Comparison of ENCODE assay signal across 1 cellular context in the genomic region with DNA sequence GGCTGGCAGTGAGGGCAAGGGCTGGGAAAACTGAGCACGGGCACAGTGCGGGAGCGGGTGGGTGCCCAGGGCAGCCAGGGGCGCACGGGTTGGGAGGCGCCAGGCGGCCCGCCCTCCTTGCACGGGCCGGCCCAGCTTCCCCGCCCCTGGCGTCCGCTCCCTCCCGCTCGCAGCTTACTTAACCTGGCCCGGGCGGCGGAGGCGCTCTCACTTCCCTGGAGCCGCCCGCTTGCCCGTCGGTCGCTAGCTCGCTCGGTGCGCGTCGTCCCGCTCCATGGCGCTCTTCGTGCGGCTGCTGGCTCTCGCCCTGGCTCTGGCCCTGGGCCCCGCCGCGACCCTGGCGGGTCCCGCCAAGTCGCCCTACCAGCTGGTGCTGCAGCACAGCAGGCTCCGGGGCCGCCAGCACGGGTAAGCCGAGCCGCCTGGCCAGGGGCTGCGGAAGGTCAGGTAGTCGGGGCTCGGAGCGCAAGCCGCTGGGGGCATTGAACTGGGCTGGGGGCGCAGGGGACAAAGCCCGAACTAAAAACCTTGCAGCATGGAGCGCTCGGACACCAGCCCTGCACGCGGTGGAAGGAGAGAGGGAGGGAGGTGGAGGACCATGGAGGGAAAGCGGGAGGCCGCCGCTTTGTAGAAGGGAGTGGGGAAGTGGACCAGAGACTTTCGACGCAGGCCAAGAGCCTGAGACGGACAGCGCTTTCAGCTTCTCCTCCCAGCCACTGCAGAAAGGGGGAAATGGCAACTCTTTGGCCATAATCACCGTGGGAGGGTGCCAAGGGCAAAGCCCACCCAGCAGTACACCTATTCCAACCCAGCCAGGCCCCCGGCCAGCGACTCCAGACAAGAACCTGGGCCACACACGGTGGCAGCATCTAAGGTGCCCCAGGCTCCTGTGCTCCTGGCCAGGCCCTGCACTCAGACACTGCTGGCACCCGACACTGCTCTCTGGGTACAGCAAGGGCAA.
TF ChIP-seq lines count a peak whose summit lies in the region.

TGFBI (plus strand) TSS at position 207 of the 961 bp plus-strand sequence; CDS start at position 275, 68 bp downstream.

TF ChIP-seq in HepG2, 621 proteins besides CTCF, POLR2A, EP300 and RAD21 (continued from another document):
- TF ChIP-seq, protein P1, sequence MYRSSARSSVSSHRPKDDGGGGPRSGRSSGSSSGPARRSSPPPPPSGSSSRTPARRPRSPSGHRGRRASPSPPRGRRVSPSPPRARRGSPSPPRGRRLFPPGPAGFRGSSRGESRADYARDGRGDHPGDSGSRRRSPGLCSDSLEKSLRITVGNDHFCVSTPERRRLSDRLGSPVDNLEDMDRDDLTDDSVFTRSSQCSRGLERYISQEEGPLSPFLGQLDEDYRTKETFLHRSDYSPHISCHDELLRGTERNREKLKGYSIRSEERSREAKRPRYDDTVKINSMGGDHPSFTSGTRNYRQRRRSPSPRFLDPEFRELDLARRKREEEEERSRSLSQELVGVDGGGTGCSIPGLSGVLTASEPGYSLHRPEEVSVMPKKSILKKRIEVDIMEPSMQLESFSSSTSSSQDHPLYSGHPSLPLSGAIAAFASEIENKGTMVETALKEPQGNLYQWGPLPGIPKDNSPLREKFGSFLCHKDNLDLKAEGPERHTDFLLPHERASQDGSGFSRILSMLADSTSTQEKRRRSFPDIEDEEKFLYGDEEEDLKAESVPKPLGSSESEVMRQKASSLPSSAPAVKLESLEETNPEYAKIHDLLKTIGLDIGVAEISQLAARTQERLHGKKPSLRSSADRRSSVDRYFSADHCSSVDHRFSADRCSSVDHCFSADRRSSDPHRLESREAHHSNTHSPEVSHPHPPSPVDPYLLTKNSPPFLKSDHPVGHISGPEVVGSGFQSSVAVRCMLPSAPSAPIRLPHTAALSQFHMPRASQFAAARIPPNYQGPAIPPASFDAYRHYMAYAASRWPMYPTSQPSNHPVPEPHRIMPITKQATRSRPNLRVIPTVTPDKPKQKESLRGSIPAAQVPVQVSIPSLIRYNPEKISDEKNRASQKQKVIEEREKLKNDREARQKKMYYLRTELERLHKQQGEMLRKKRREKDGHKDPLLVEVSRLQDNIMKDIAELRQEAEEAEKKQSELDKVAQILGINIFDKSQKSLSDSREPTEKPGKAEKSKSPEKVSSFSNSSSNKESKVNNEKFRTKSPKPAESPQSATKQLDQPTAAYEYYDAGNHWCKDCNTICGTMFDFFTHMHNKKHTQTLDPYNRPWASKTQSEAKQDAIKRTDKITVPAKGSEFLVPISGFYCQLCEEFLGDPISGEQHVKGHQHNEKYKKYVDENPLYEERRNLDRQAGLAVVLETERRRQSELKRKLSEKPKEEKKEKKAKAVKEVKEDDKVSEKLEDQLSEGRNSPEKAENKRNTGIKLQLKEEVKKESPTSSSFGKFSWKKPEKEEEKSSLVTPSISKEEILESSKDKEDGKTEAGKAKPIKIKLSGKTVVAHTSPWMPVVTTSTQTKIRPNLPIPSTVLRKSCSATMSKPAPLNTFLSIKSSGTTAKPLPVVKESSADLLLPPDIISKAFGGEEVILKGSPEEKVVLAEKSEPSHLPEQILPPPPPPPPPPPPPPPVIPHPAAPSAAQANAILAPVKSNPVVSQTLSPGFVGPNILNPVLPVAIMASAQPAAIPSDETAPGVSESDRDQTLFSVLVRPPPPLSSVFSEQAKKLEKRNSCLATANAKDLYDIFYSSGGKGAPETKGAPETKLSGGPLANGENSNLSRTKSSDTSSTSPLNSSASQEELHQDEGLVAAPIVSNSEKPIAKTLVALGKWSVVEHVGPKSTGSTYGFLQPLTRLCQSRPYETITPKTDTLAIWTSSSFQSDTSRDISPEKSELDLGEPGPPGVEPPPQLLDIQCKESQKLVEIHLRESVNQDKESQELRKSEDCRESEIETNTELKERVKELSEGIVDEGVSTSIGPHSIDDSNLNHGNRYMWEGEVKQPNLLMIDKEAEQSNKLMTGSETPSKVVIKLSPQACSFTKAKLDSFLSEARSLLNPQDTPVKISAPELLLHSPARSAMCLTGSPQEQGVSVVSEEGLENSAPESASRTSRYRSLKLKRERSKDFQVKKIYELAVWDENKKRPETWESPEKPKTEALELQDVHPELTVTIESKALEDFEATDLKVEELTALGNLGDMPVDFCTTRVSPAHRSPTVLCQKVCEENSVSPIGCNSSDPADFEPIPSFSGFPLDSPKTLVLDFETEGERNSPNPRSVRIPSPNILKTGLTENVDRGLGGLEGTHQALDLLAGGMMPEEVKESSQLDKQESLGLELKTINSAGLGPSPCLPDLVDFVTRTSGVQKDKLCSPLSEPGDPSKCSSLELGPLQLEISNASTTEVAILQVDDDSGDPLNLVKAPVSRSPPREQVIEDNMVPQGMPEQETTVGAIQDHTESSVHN (CRISPR knock-in tag; IDR thresholded peaks at IDR 0.05), result peak; percentile 93; the same call in 1 of the 2 replicates
- TF ChIP-seq, protein P2, sequence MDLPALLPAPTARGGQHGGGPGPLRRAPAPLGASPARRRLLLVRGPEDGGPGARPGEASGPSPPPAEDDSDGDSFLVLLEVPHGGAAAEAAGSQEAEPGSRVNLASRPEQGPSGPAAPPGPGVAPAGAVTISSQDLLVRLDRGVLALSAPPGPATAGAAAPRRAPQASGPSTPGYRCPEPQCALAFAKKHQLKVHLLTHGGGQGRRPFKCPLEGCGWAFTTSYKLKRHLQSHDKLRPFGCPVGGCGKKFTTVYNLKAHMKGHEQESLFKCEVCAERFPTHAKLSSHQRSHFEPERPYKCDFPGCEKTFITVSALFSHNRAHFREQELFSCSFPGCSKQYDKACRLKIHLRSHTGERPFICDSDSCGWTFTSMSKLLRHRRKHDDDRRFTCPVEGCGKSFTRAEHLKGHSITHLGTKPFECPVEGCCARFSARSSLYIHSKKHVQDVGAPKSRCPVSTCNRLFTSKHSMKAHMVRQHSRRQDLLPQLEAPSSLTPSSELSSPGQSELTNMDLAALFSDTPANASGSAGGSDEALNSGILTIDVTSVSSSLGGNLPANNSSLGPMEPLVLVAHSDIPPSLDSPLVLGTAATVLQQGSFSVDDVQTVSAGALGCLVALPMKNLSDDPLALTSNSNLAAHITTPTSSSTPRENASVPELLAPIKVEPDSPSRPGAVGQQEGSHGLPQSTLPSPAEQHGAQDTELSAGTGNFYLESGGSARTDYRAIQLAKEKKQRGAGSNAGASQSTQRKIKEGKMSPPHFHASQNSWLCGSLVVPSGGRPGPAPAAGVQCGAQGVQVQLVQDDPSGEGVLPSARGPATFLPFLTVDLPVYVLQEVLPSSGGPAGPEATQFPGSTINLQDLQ (CRISPR knock-in tag; IDR thresholded peaks at IDR 0.05), result no peak; the same call in 1 of the 2 replicates
- TF ChIP-seq ZNF484 (CRISPR knock-in tag; IDR thresholded peaks at IDR 0.05; ENCODE audit: borderline replicate concordance, low read depth) (0 out of 2 replicates have a peak, but pooled peaks have one; percentile 64), NR2F6 (IDR thresholded peaks at IDR 0.05) (no peak), NR2F6 (CRISPR knock-in tag; IDR thresholded peaks at IDR 0.05) (no peak; the same call in 1 of the 2 replicates), POLR2AphosphoS5 (IDR thresholded peaks at IDR 0.05; ENCODE audit: low read depth, low read length) (peak; percentile 80), ATF2 (CRISPR knock-in tag; IDR thresholded peaks at IDR 0.05) (peak; percentile 51; the same call in 1 of the 2 replicates), ZNF549 (CRISPR knock-in tag; IDR thresholded peaks at IDR 0.05) (no peak), SNAPC2 (CRISPR knock-in tag; IDR thresholded peaks at IDR 0.05) (peak; percentile 72; the same call in 1 of the 2 replicates), REL (CRISPR knock-in tag; conservative IDR thresholded peaks at IDR 0.05) (peak; percentile 68; the same call in 1 of the 2 replicates), ZNF562 (CRISPR knock-in tag; IDR thresholded peaks at IDR 0.05; ENCODE audit: borderline replicate concordance) (no peak), ZFP91 (CRISPR knock-in tag; IDR thresholded peaks at IDR 0.05; ENCODE audit: borderline replicate concordance) (peak; percentile 91; the same call in 1 of the 2 replicates), PAX8 (CRISPR knock-in tag; IDR thresholded peaks at IDR 0.05; ENCODE audit: borderline replicate concordance) (peak; percentile 93; the same call in 1 of the 2 replicates), RAD51 (IDR thresholded peaks at IDR 0.05; ENCODE audit: borderline replicate concordance) (no peak), ZNF441 (CRISPR knock-in tag; IDR thresholded peaks at IDR 0.05; ENCODE audit: borderline replicate concordance) (no peak; the same call in 1 of the 2 replicates), SMARCE1 (IDR thresholded peaks at IDR 0.05; ENCODE audit: borderline replicate concordance) (no peak), NKX3-1 (CRISPR knock-in tag; IDR thresholded peaks at IDR 0.05) (peak; percentile 74; the same call in 1 of the 2 replicates), ZNF75D (CRISPR knock-in tag; IDR thresholded peaks at IDR 0.05; ENCODE audit: borderline replicate concordance) (no peak), ASH2L (IDR thresholded peaks at IDR 0.05; ENCODE audit: insufficient read length, low read depth, low read length) (peak; percentile 21), YEATS4 (CRISPR knock-in tag; IDR thresholded peaks at IDR 0.05; ENCODE audit: borderline replicate concordance) (peak; percentile 78), PHF5A (CRISPR knock-in tag; IDR thresholded peaks at IDR 0.05; ENCODE audit: low read depth, unreplicated experiment) (no peak), ZNF775 (CRISPR knock-in tag; IDR thresholded peaks at IDR 0.05; ENCODE audit: borderline replicate concordance) (no peak), ZBTB34 (CRISPR knock-in tag; IDR thresholded peaks at IDR 0.05) (peak; percentile 84; the same call in 1 of the 2 replicates), ELF3 (CRISPR knock-in tag; IDR thresholded peaks at IDR 0.05) (peak; percentile 61), ZNF138 (CRISPR knock-in tag; IDR thresholded peaks at IDR 0.05; ENCODE audit: low read depth) (peak; percentile 74; the same call in 1 of the 2 replicates), ZBTB8A (CRISPR knock-in tag; IDR thresholded peaks at IDR 0.05; ENCODE audit: borderline replicate concordance, low read depth) (no peak), ZFYVE20 (CRISPR knock-in tag; IDR thresholded peaks at IDR 0.05; ENCODE audit: borderline replicate concordance, low read depth) (no peak)
- TF ChIP-seq, protein P3, sequence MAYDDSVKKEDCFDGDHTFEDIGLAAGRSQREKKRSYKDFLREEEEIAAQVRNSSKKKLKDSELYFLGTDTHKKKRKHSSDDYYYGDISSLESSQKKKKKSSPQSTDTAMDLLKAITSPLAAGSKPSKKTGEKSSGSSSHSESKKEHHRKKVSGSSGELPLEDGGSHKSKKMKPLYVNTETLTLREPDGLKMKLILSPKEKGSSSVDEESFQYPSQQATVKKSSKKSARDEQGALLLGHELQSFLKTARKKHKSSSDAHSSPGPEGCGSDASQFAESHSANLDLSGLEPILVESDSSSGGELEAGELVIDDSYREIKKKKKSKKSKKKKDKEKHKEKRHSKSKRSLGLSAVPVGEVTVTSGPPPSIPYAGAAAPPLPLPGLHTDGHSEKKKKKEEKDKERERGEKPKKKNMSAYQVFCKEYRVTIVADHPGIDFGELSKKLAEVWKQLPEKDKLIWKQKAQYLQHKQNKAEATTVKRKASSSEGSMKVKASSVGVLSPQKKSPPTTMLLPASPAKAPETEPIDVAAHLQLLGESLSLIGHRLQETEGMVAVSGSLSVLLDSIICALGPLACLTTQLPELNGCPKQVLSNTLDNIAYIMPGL (CRISPR knock-in tag; IDR thresholded peaks at IDR 0.05; ENCODE audit: borderline replicate concordance in 1 of 2, low read depth in 1 of 2), result peak; percentile 84 to 97
- TF ChIP-seq, protein P4, sequence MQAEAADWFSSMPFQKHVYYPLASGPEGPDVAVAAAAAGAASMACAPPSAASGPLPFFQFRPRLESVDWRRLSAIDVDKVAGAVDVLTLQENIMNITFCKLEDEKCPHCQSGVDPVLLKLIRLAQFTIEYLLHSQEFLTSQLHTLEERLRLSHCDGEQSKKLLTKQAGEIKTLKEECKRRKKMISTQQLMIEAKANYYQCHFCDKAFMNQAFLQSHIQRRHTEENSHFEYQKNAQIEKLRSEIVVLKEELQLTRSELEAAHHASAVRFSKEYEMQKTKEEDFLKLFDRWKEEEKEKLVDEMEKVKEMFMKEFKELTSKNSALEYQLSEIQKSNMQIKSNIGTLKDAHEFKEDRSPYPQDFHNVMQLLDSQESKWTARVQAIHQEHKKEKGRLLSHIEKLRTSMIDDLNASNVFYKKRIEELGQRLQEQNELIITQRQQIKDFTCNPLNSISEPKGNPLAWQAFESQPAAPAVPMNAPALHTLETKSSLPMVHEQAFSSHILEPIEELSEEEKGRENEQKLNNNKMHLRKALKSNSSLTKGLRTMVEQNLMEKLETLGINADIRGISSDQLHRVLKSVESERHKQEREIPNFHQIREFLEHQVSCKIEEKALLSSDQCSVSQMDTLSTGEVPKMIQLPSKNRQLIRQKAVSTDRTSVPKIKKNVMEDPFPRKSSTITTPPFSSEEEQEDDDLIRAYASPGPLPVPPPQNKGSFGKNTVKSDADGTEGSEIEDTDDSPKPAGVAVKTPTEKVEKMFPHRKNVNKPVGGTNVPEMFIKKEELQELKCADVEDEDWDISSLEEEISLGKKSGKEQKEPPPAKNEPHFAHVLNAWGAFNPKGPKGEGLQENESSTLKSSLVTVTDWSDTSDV (CRISPR knock-in tag; IDR thresholded peaks at IDR 0.05), result no peak
